ENCODE assay signal across 18 cellular contexts in the genomic region with DNA sequence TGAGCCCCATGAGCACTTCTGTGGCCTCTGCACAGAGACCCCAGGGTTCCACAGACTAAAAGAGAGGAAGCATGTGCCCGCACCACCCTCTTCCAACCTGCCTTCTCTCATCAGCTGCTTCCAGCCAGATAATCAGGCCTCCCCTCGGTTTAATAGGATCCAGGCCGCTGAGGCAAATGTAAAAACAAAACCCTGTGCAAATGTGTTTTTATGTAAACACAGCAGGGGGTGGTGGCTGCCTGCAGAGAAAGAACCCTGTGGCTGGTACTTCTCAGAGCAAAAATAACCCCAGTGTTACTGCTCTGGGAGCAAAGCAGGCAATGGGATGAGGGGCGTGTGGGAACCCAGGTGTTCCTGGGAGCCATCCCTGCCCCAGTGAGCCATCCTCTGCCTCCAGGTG. TPM values are rescaled to one million over a fixed set of nuclear protein-coding genes. Genes with fewer than 3 reads are reported as not detected.
A peak's percentile ranks its signal among the peaks of the same experiment; 100 is the strongest.
DNase-seq lines count a peak whose midpoint lies in the region; ATAC-seq and TF ChIP-seq lines count a peak whose summit lies in the region.
"Had no signal": no experiment of that assay in that cellular context is flagged by ENCODE, and none has a peak within 500 bp of the region (broad histone marks: within the 10 kb centered on the region; RNA-seq: fewer than 3 reads in every experiment).

No MANE protein-coding gene starts in this region.

- no peak overlapping the region for H3K23ac ChIP-seq in H9 (ENCODE audit: insufficient read length, low read depth, low read length)

- no peak overlapping the region for H2AFZ ChIP-seq in H9 (ENCODE audit: low read length)

- no peaks in the 10 kb centered on the region for H4K20me1 ChIP-seq in H9 (ENCODE audit: control insufficient read depth, insufficient read depth, insufficient read length)

- H3K56ac ChIP-seq in H9 (ENCODE audit: insufficient read length, low read depth, low read length): no peak overlapping the region

- no peak overlapping the region for H2AK5ac ChIP-seq in H9 (ENCODE audit: insufficient read length, low read length)

- no peak overlapping the region for H3K4ac ChIP-seq in H9 (ENCODE audit: low read depth, low read length)

- no peak overlapping the region for H2BK12ac ChIP-seq in H9 (ENCODE audit: insufficient read length, low read depth, low read length)

- H3K9ac ChIP-seq in H9 (ENCODE audit: extremely low read depth, insufficient read length, low read length): no peak overlapping the region

- H3K4me3 ChIP-seq in AG09309 (ENCODE audit: control insufficient read depth, low read depth, low read length): no peak overlapping the region
- H3K4me3 ChIP-seq in psoas muscle: no peak overlapping the region
- no peak overlapping the region for H3K4me3 ChIP-seq in coronary artery

- H3K4me2 ChIP-seq in H9 (ENCODE audit: insufficient read depth, insufficient read length, low read length): no peak overlapping the region

- peaks cover 11 to 13% of the 10 kb centered on the region in 2 experiments; a peak in 4 of 5 replicates for H3K9me3 Mint-ChIP-seq in H9

- no peak overlapping the region for H4K91ac ChIP-seq in H9 (ENCODE audit: insufficient read length, low read depth, low read length)

- H3K27me3 ChIP-seq in H9 (ENCODE audit: insufficient read depth, low read length) (no peaks in the 10 kb centered on the region), psoas muscle (ENCODE audit: insufficient read depth in 3 of 3, low read length in 2 of 3) (peaks cover 0 to 4% (median 0%) of the 10 kb centered on the region in 3 donors)

- H2BK120ac ChIP-seq in H9 (ENCODE audit: low read depth, low read length, poor library complexity, severe bottlenecking): no peak overlapping the region

- H3K79me1 ChIP-seq in H9 (ENCODE audit: insufficient read depth, low read depth, low read length, poor library complexity, severe bottlenecking): no peaks in the 10 kb centered on the region

- no peaks in the 10 kb centered on the region for H3K36me3 ChIP-seq in psoas muscle (ENCODE audit: insufficient read depth in 1 of 2, low read depth in 1 of 2)

- TF ChIP-seq CTCF in AG09309 (IDR thresholded peaks at IDR 0.05; ENCODE audit: control insufficient read depth, insufficient read depth, low read depth, low read length, missing control alignments) (peak; percentile 37), H9 (conservative IDR thresholded peaks at IDR 0.05) (no peak), psoas muscle (IDR thresholded peaks at IDR 0.05) (no peak), coronary artery (IDR thresholded peaks at IDR 0.05) (no peak)

- no peak overlapping the region for H3K14ac ChIP-seq in H9 (ENCODE audit: insufficient read depth, low read length)

- H3K79me2 ChIP-seq in H9 (ENCODE audit: insufficient read depth, low read length): no peaks in the 10 kb centered on the region

- H2BK5ac ChIP-seq in H9 (ENCODE audit: insufficient read length, low read length): no peak overlapping the region

- no peak for DNase-seq in AG09309 (ENCODE audit: low read depth)
- no peak for DNase-seq in H9
- DNase-seq in NCI-H69 (lab: John Stamatoyannopoulos, UW): peak; percentile 40
- DNase-seq in fibroblast of peridontal ligament (ENCODE audit: extremely low read depth): peak; percentile 4
- DNase-seq in activated naive CD4-positive, alpha-beta T cell treated with anti-CD3 and anti-CD28 coated beads, Interleukin-2, amount 50 U/mL, for 16 hours: no peak
- DNase-seq in psoas muscle: no peak
- DNase-seq in coronary artery (ENCODE audit: low spot score): no peak
- DNase-seq in central memory CD4-positive, alpha-beta T cell: no peak
- DNase-seq: amniotic stem cell; EL; NCI-H226; occipital lobe; SHP77; stimulated activated CD4-positive, alpha-beta T cell treated with anti-CD3 and anti-CD28 coated beads, Interleukin-2, amount 100 ng/mL, for 48 hours; T-helper 17 cell had no signal

- H2BK15ac ChIP-seq in H9 (ENCODE audit: low read depth, low read length): no peak overlapping the region

- H4K5ac ChIP-seq in H9 (ENCODE audit: insufficient read length, low read depth, low read length): no peak overlapping the region

- H3K4me1 ChIP-seq in H9 (ENCODE audit: insufficient read depth, low read length) (peaks cover 8% of the 10 kb centered on the region; the same call in 1 of the 2 replicates), psoas muscle (no peaks in the 10 kb centered on the region)

- no peaks in the 10 kb centered on the region for H3K23me2 ChIP-seq in H9 (ENCODE audit: insufficient read length, low read depth, low read length, poor library complexity, severe bottlenecking)

- no peaks in the 10 kb centered on the region; the same call in 1 of the 2 replicates for H3K27me3 Mint-ChIP-seq in H9 (ENCODE audit: low read depth)

- no CpG with 5 or more reads among the region's 4 CpGs for WGBS in H9 (ENCODE audit: extremely low coverage, insufficient read length, low lambda C conversion rate)
- WGBS in psoas muscle, 3 donors: 21 to 30% (median 22%) methylated on average over 4 of the region's 4 CpGs

- H2BK20ac ChIP-seq in H9 (ENCODE audit: low read depth, low read length, poor library complexity, severe bottlenecking): no peak overlapping the region

- H4K8ac ChIP-seq in H9 (replicated peaks; ENCODE audit: insufficient read length, low read depth, low read length): no peak overlapping the region

- no peak overlapping the region for H3K4me3 Mint-ChIP-seq in H9
- H3K4me3 Mint-ChIP-seq: IgD-negative memory B cell, T-helper 17 cell had no signal

- peaks cover 3 to 19% (median 5%) of the 10 kb centered on the region in 3 experiments; a peak in 5 of 7 replicates for H3K36me3 Mint-ChIP-seq in H9 (ENCODE audit: insufficient read depth in 1 of 3, low read depth in 3 of 3)

- no peak overlapping the region for H3T11ph ChIP-seq in H9 (ENCODE audit: low read length)

- H3K27ac ChIP-seq in H9 (ENCODE audit: insufficient read length, low read depth, low read length) (no peak overlapping the region), psoas muscle (no peak overlapping the region), coronary artery (no peak overlapping the region)

- no peaks in the 10 kb centered on the region for H3K9me3 ChIP-seq in H9 (ENCODE audit: control insufficient read depth, low read depth, low read length)
- H3K9me3 ChIP-seq in psoas muscle: no peaks in the 10 kb centered on the region

- no peak overlapping the region for H3K18ac ChIP-seq in H9 (ENCODE audit: insufficient read length, low read depth, low read length)

- no peak for ATAC-seq in psoas muscle
- ATAC-seq: T-helper 17 cell had no signal

- H3K4me1 Mint-ChIP-seq in H9: peaks cover 37 to 52% of the 10 kb centered on the region in 2 experiments
- H3K4me1 Mint-ChIP-seq: T-helper 17 cell had no signal

- peak overlapping the region; percentile 49 to 74 (median 64); a peak in 4 of 7 replicates for H3K27ac Mint-ChIP-seq in H9
- H3K27ac Mint-ChIP-seq: IgD-negative memory B cell, T-helper 17 cell had no signal

- intact Hi-C loops in psoas muscle (cut with DNase I): no loop called here

RNA-seq across cellular contexts. Expression of a gene that starts 46.2 kb away (rescaled TPM):
- total RNA-seq in H9 (2021) (0.92 and 1.2 TPM in 2 replicates), psoas muscle (under 1 TPM in 1 of 4 donors, not detected in 3; 0.21 TPM)
- polyA plus RNA-seq in psoas muscle: under 1 TPM in 1 of 3 donors, not detected in 2; 0.01 TPM
- total RNA-seq: activated CD8-positive, alpha-beta memory T cell treated with anti-CD3 and anti-CD28 coated beads for 36 hours; endothelial cell of umbilical vein had no signal
- polyA plus RNA-seq: endothelial cell of umbilical vein had no signal

Comparison
In these comparisons a context has a peak if more than half of its experiments do, and no peak if none do; other contexts are left out.
1. DNase-seq: peak in NCI-H69 (single experiment) and fibroblast of peridontal ligament (single experiment); none in AG09309 (single experiment), H9 (single experiment), activated naive CD4-positive, alpha-beta T cell treated with anti-CD3 and anti-CD28 coated beads, Interleukin-2, amount 50 U/mL, for 16 hours (single experiment), psoas muscle (0 of 2), coronary artery (single experiment) and central memory CD4-positive, alpha-beta T cell (single experiment).